ENCODE assay signal across 10 cellular contexts in the genomic region with DNA sequence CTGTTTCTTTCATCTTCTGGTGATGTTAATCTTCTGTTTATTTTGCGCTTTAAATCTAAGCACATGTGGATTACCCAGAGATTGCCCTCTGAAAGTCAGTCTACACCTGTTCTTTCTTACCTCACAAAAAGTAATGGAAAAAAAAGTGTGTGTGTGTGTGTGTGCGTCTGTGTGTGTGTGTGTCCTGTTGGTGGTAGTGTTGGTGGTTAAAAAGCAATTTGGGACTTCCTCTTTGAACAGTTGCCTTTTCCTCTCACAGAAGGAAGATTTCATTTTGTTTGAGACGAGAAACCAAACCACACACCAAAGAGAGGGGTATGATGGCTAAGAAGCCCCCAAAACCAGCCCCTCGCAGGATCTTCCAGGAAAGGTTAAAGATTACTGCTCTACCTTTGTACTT. TPM values are rescaled to one million over a fixed set of nuclear protein-coding genes. Genes with fewer than 3 reads are reported as not detected.
DNase-seq lines count a peak whose midpoint lies in the region; ATAC-seq and TF ChIP-seq lines count a peak whose summit lies in the region.
"Had no signal": no experiment of that assay in that cellular context is flagged by ENCODE, and none has a peak within 500 bp of the region (broad histone marks: within the 10 kb centered on the region; RNA-seq: fewer than 3 reads in every experiment).

A gene with protein sequence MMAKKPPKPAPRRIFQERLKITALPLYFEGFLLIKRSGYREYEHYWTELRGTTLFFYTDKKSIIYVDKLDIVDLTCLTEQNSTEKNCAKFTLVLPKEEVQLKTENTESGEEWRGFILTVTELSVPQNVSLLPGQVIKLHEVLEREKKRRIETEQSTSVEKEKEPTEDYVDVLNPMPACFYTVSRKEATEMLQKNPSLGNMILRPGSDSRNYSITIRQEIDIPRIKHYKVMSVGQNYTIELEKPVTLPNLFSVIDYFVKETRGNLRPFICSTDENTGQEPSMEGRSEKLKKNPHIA (plus strand): TSS at position 235 of the 400 bp plus-strand sequence. CDS start 83 bp downstream, at position 318.

- H3K9me3 ChIP-seq in SJCRH30 (replicated peaks) (no peaks in the 10 kb centered on the region), spleen (no peaks in the 10 kb centered on the region)

- no peaks in the 10 kb centered on the region for H3K36me3 ChIP-seq in SJCRH30
- H3K36me3 ChIP-seq in spleen, result no peaks in the 10 kb centered on the region

- TF ChIP-seq CTCF in spleen (IDR thresholded peaks at IDR 0.05 in 8 of 11, conservative IDR thresholded peaks at IDR 0.05 in 3 of 11), result no peak

- DNase-seq in activated CD8-positive, alpha-beta memory T cell treated with anti-CD3 and anti-CD28 coated beads, Interleukin-2, amount 10 ng/mL, durations not matched to agents 7 days and 5 days, result peak; percentile 60
- no peak for DNase-seq in activated CD8-positive, alpha-beta memory T cell treated with anti-CD3 and anti-CD28 coated beads, Interleukin-2, amount 50 U/mL, for 48 hours
- DNase-seq in SJCRH30, result peak; percentile 33 to 68
- DNase-seq in spleen, result no peak
- DNase-seq in middle frontal gyrus (ENCODE audit: extremely low spot score, low spot score), result no peak
- no peak for DNase-seq in NK-92 (lab: John Stamatoyannopoulos, UW; ENCODE audit: unreplicated experiment)
- no peak for DNase-seq in putamen (ENCODE audit: low spot score)

- H3K4me1 Mint-ChIP-seq in activated CD8-positive, alpha-beta memory T cell treated with anti-CD3 and anti-CD28 coated beads, Interleukin-2, amount 10 ng/mL, durations not matched to agents 7 days and 5 days, result peaks cover 33% of the 10 kb centered on the region

- no peak within 1 kb of the TSS; the same call in 1 of the 2 replicates for H3K27ac ChIP-seq in SJCRH30
- peak within 1 kb of the TSS; percentile 8 to 81 (median 71) for H3K27ac ChIP-seq in spleen

- peaks cover 25% of the 10 kb centered on the region for H3K4me1 ChIP-seq in SJCRH30
- H3K4me1 ChIP-seq in spleen, result peaks cover 0 to 60% (median 3%) of the 10 kb centered on the region in 6 donors

- 22 to 40% (median 32%) methylated on average over 4 of the region's 4 CpGs for WGBS in spleen, 5 donors

- ATAC-seq in activated CD8-positive, alpha-beta memory T cell treated with anti-CD3 and anti-CD28 coated beads, Interleukin-2, amount 10 ng/mL, durations not matched to agents 7 days and 5 days, result peak; percentile 75
- peak; percentile 70 for ATAC-seq in HG02884 (IDR thresholded peaks at IDR 0.05; ENCODE audit: unreplicated experiment)
- ATAC-seq: Right ventricle myocardium inferior had no signal

- H3K27ac Mint-ChIP-seq in activated CD8-positive, alpha-beta memory T cell treated with anti-CD3 and anti-CD28 coated beads, Interleukin-2, amount 10 ng/mL, durations not matched to agents 7 days and 5 days, result peak within 1 kb of the TSS; percentile 91

- intact Hi-C loops in spleen (cut with DNase I; ENCODE audit: low total_unique reads), result loop anchor here (10.0 kb wide), 1 partner anchor 136 kb away; no protein-coding TSS in a partner anchor

- H3K4me3 ChIP-seq in SJCRH30 (no peak within 1 kb of the TSS), spleen (peak within 1 kb of the TSS; percentile 9 to 64 (median 28))

- H3K9me3 Mint-ChIP-seq in activated CD8-positive, alpha-beta memory T cell treated with anti-CD3 and anti-CD28 coated beads, Interleukin-2, amount 10 ng/mL, durations not matched to agents 7 days and 5 days (ENCODE audit: low read depth), result no peaks in the 10 kb centered on the region

- peaks cover 22% of the 10 kb centered on the region for H3K36me3 Mint-ChIP-seq in activated CD8-positive, alpha-beta memory T cell treated with anti-CD3 and anti-CD28 coated beads, Interleukin-2, amount 10 ng/mL, durations not matched to agents 7 days and 5 days

- peak in 2 of 3 donors; percentile 76 to 80 for TF ChIP-seq POLR2A in spleen (IDR thresholded peaks at IDR 0.05)

- CTCF ChIA-PET in activated CD8-positive, alpha-beta memory T cell treated with anti-CD3 and anti-CD28 coated beads, Interleukin-2, amount 10 ng/mL, durations not matched to agents 7 days and 5 days (lab: Charles Lee), result interaction anchor here (0.9 kb wide), 1 partner anchor 142 kb away, joined by 4 read pairs; the partner anchor contains the start of gene UBA6

- peak within 1 kb of the TSS; percentile 89 for H3K4me3 Mint-ChIP-seq in activated CD8-positive, alpha-beta memory T cell treated with anti-CD3 and anti-CD28 coated beads, Interleukin-2, amount 10 ng/mL, durations not matched to agents 7 days and 5 days

- no peaks in the 10 kb centered on the region for H3K27me3 ChIP-seq in SJCRH30
- H3K27me3 ChIP-seq in spleen (replicated peaks in 1 of 7), result no peaks in the 10 kb centered on the region

- H3K27me3 Mint-ChIP-seq in activated CD8-positive, alpha-beta memory T cell treated with anti-CD3 and anti-CD28 coated beads, Interleukin-2, amount 10 ng/mL, durations not matched to agents 7 days and 5 days, result no peaks in the 10 kb centered on the region

RNA-seq across cellular contexts. Expression of the gene that starts here (rescaled TPM):
- total RNA-seq in activated CD8-positive, alpha-beta memory T cell treated with anti-CD3 and anti-CD28 coated beads, Interleukin-2, amount 10 ng/mL, durations not matched to agents 7 days and 5 days, result 10 to 100 TPM; 29.1 to 32.4 TPM
- 0.08 and 0.58 TPM in 2 replicates for total RNA-seq in SJCRH30 (2014; rRNA removed; shearing (Covaris generic))
- total RNA-seq in spleen, result 10 to 100 TPM; 22.3 to 40.1 (median 24.2) TPM
- polyA plus RNA-seq in spleen, result 10 to 100 TPM; 37.8 to 74.1 (median 60.3) TPM
- total RNA-seq: fibroblast of lung, Right ventricle myocardium inferior had no signal
- polyA plus RNA-seq: fibroblast of lung had no signal

Comparison
In these comparisons a context has a peak if more than half of its experiments do, and no peak if none do; other contexts are left out.
1. RNA of the gene that starts here (total RNA-seq): 29.1 to 32.4 TPM in activated CD8-positive, alpha-beta memory T cell treated with anti-CD3 and anti-CD28 coated beads, Interleukin-2, amount 10 ng/mL, durations not matched to agents 7 days and 5 days and 22.3 to 40.1 TPM in spleen; 0.08 to 0.58 TPM in SJCRH30; every median in the first group is over 10 times any median in the second.
2. Peak in DNase-seq in SJCRH30; RNA of the gene not detected or under 1 TPM.